ENCODE assay signal across 13 cellular contexts in the genomic region with DNA sequence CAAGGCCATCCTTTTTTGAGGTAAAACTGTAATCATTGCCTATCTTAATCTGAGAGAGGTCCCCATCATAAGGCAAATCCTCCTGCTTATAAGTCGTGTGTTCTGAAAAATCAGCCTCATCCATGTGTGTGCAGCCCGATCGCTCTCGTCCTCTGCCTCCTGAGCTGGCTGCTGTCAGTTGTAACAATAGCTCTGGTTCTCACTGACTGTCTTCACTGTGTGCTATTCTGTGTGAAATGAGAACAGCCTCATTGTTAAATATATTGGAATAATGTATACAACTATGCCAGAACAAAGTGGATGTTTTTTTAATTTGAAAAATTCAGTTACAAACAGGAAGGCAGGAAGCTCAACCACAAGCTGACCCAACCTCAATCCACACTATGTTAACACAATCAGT. TPM values are rescaled to one million over a fixed set of nuclear protein-coding genes. Genes with fewer than 3 reads are reported as not detected.
DNase-seq lines count a peak whose midpoint lies in the region; ATAC-seq and TF ChIP-seq lines count a peak whose summit lies in the region.
"Had no signal": no experiment of that assay in that cellular context is flagged by ENCODE, and none has a peak within 500 bp of the region (broad histone marks: within the 10 kb centered on the region; RNA-seq: fewer than 3 reads in every experiment).

No MANE protein-coding gene starts in this region.

- H3K4me3 ChIP-seq in NB4 (ENCODE audit: low read depth, low read length): peak overlapping the region; percentile 1

- H3K9me3 Mint-ChIP-seq in immature natural killer cell: no peaks in the 10 kb centered on the region
- H3K9me3 Mint-ChIP-seq: CD8-positive, alpha-beta memory T cell; dendritic cell treated with granulocyte-macrophage colony-stimulating factor and Interleukin-4, amounts not matched to agents 40 ng/mL and 50 ng/mL, for 4 days; stimulated activated naive CD8-positive, alpha-beta T cell treated with anti-CD3 and anti-CD28 coated beads, Interleukin-15, Interleukin-2, amounts not matched to agents 100 ng/mL and 50 ng/mL, for 24 hours had no signal

- peaks cover 0 to 7% (median 1%) of the 10 kb centered on the region in 3 donors for H3K27me3 Mint-ChIP-seq in immature natural killer cell (ENCODE audit: low read depth in 3 of 3)
- H3K27me3 Mint-ChIP-seq: dendritic cell treated with granulocyte-macrophage colony-stimulating factor and Interleukin-4, amounts not matched to agents 40 ng/mL and 50 ng/mL, for 4 days had no signal

- no peaks in the 10 kb centered on the region for H3K36me3 Mint-ChIP-seq in immature natural killer cell
- H3K36me3 Mint-ChIP-seq: CD8-positive, alpha-beta memory T cell had no signal

- no peak for TF ChIP-seq POLR2A in NB4 (IDR thresholded peaks at IDR 0.05; ENCODE audit: extremely low read depth, insufficient read length)

- ATAC-seq in HG03097 (IDR thresholded peaks at IDR 0.05; ENCODE audit: low FRiP score, unreplicated experiment): no peak

- DNase-seq in GDM1 (lab: John Stamatoyannopoulos, UW): peak; percentile 59
- DNase-seq in NB4 (ENCODE audit: low read depth): peak; percentile 58
- DNase-seq in immature natural killer cell: no peak
- DNase-seq in putamen (ENCODE audit: low spot score): peak; percentile 58
- DNase-seq in effector CD8-positive, alpha-beta T cell (lab: John Stamatoyannopoulos, UW): no peak
- DNase-seq in SK-N-DZ (ENCODE audit: low spot score): no peak
- DNase-seq in mucosa of gallbladder (ENCODE audit: low spot score): no peak
- DNase-seq: CD8-positive, alpha-beta memory T cell; stimulated activated CD4-positive, alpha-beta T cell treated with anti-CD3 and anti-CD28 coated beads, Interleukin-4, amount 100 ng/mL, for 4 hours had no signal

- no peak for TF ChIP-seq CTCF in NB4 (IDR thresholded peaks at IDR 0.05; ENCODE audit: low read depth, low read length)

- peaks cover 9 to 10% of the 10 kb centered on the region in 2 donors for H3K4me1 Mint-ChIP-seq in immature natural killer cell

- peak overlapping the region in 1 of 6 donors; percentile 27 for H3K27ac Mint-ChIP-seq in immature natural killer cell
- H3K27ac Mint-ChIP-seq: CD8-positive, alpha-beta memory T cell; dendritic cell treated with granulocyte-macrophage colony-stimulating factor and Interleukin-4, amounts not matched to agents 40 ng/mL and 50 ng/mL, for 4 days; stimulated activated naive CD8-positive, alpha-beta T cell treated with anti-CD3 and anti-CD28 coated beads, Interleukin-15, Interleukin-2, amounts not matched to agents 100 ng/mL and 50 ng/mL, for 24 hours had no signal

- peak overlapping the region in 4 of 5 donors; percentile 7 to 29 (median 20) for H3K4me3 Mint-ChIP-seq in immature natural killer cell
- H3K4me3 Mint-ChIP-seq: CD8-positive, alpha-beta memory T cell; stimulated activated naive CD8-positive, alpha-beta T cell treated with anti-CD3 and anti-CD28 coated beads, Interleukin-15, Interleukin-2, amounts not matched to agents 100 ng/mL and 50 ng/mL, for 24 hours had no signal

RNA-seq across cellular contexts. Expression of a gene that starts 4.4 kb away (rescaled TPM):
- polyA plus RNA-seq in immature natural killer cell: not detected
- polyA plus RNA-seq in SK-N-DZ (2014; cell fraction: cytosol; rRNA removed): 2.3 and 2.4 TPM in 2 replicates
- 8.0 and 9.6 TPM in 2 replicates for polyA plus RNA-seq in SK-N-DZ (2014; cell fraction: nucleus; rRNA removed)
- 0.37 TPM for total RNA-seq in mucosa of gallbladder
- total RNA-seq: CD8-positive, alpha-beta memory T cell; pulmonary artery endothelial cell had no signal
- polyA plus RNA-seq: CD8-positive, alpha-beta memory T cell had no signal

RNA-seq across cellular contexts. Expression of a gene that starts 24.2 kb away (rescaled TPM):
- polyA plus RNA-seq in immature natural killer cell: 1 to 10 TPM in 1 of 3 donors, under 1 TPM in 2; 0.53 to 1.0 (median 0.67) TPM
- polyA plus RNA-seq in SK-N-DZ (2014; cell fraction: cytosol; rRNA removed): 50.0 and 55.9 TPM in 2 replicates
- 24.1 and 27.7 TPM in 2 replicates for polyA plus RNA-seq in SK-N-DZ (2014; cell fraction: nucleus; rRNA removed)
- total RNA-seq in mucosa of gallbladder: 4.6 TPM

Comparison
In these comparisons a context has a peak if more than half of its experiments do, and no peak if none do; other contexts are left out.
1. DNase-seq: peak in GDM1 (single experiment), NB4 (single experiment) and putamen (single experiment); none in immature natural killer cell (0 of 3), effector CD8-positive, alpha-beta T cell (single experiment), SK-N-DZ (single experiment) and mucosa of gallbladder (single experiment).